In genomic region chr6:32973144-32973854, GRCh38 we compare ENCODE assay signal across 8 cellular contexts. TPM values are rescaled to one million over a fixed set of nuclear protein-coding genes. Genes with fewer than 3 reads are reported as not detected.
A peak's percentile ranks its signal among the peaks of the same experiment; 100 is the strongest.
DNase-seq lines count a peak whose midpoint lies in the region; FAIRE-seq and TF ChIP-seq lines count a peak whose summit lies in the region.

No MANE protein-coding gene starts in this region.

- peaks cover 0 to 19% of the 10 kb centered on the region in 2 donors for H3K27me3 Mint-ChIP-seq in CD8-positive, alpha-beta memory T cell
- no peaks in the 10 kb centered on the region for H3K27me3 Mint-ChIP-seq in activated CD4-positive, alpha-beta T cell treated with anti-CD3 and anti-CD28 coated beads, Interleukin-2, amount 10 ng/mL, durations not matched to agents 7 days and 5 days
- H3K27me3 Mint-ChIP-seq in neural progenitor cell (ENCODE audit: insufficient read depth, low read depth) = peaks cover 16% of the 10 kb centered on the region

- H4K20me1 ChIP-seq in Karpas-422 (ENCODE audit: insufficient read depth, low read depth, low read length) = peaks cover 62% of the 10 kb centered on the region
- H4K20me1 ChIP-seq in endothelial cell of umbilical vein (replicated peaks; ENCODE audit: control insufficient read depth, extremely low read depth, insufficient read depth, low read length) = peaks cover 24% of the 10 kb centered on the region
- H4K20me1 ChIP-seq in neural progenitor cell (ENCODE audit: low read depth) = peaks cover 62% of the 10 kb centered on the region

- H3K4me1 ChIP-seq in CD8-positive, alpha-beta memory T cell (ENCODE audit: insufficient read depth, low read length) = peaks cover 39% of the 10 kb centered on the region
- H3K4me1 ChIP-seq in Karpas-422 (ENCODE audit: low read length) (peaks cover 61% of the 10 kb centered on the region), endothelial cell of umbilical vein (ENCODE audit: control insufficient read depth, extremely low read depth, insufficient read depth, low read length) (peaks cover 16% of the 10 kb centered on the region), neural progenitor cell (peaks cover 12% of the 10 kb centered on the region), uterus (peaks cover 0 to 3% of the 10 kb centered on the region in 2 donors)

- H3K9me1 ChIP-seq in endothelial cell of umbilical vein (replicated peaks; ENCODE audit: control insufficient read depth, extremely low read depth, insufficient read depth, low read length) = no peaks in the 10 kb centered on the region

- H3K36me3 ChIP-seq in CD8-positive, alpha-beta memory T cell (ENCODE audit: insufficient read depth, low read length) = peaks cover 45% of the 10 kb centered on the region
- H3K36me3 ChIP-seq in Karpas-422 (ENCODE audit: insufficient read depth, low read length) = peaks cover 66% of the 10 kb centered on the region
- H3K36me3 ChIP-seq in endothelial cell of umbilical vein (ENCODE audit: control insufficient read depth in 2 of 2, extremely low read depth in 1 of 2, insufficient read depth in 2 of 2, low read length in 2 of 2) = peaks cover 35 to 36% of the 10 kb centered on the region in 2 experiments
- peaks cover 36% of the 10 kb centered on the region for H3K36me3 ChIP-seq in neural progenitor cell
- H3K36me3 ChIP-seq in uterus = no peaks in the 10 kb centered on the region

- CTCF ChIA-PET in CD8-positive, alpha-beta memory T cell (lab: Charles Lee) = interaction anchor here (0.7 to 16.7 kb wide), 13 partner anchors 12 to 298 kb away, joined by 3 to 270 read pairs (median 6); partner anchors contain the start of genes HLA-DMA, HLA-DMB, RPS18 and TAP1
- CTCF ChIA-PET in activated CD4-positive, alpha-beta T cell treated with anti-CD3 and anti-CD28 coated beads, Interleukin-2, amount 10 ng/mL, durations not matched to agents 7 days and 5 days (lab: Charles Lee) = interaction anchor here (0.7 to 11.4 kb wide), 10 partner anchors 13 to 135 kb away, joined by 3 to 156 read pairs (median 8); partner anchors contain the start of genes HLA-DMA, PSMB9, TAP1 and TAP2
- CTCF ChIA-PET in endothelial cell of umbilical vein (lab: Charles Lee) = interaction anchor here (0.9 to 13.7 kb wide), 10 partner anchors 11 to 275 kb away, joined by 3 to 187 read pairs (median 6); partner anchors contain the start of genes HLA-DMA and TAP2

- peaks cover 0 to 3% (median 0%) of the 10 kb centered on the region in 5 donors for H3K9me3 Mint-ChIP-seq in CD8-positive, alpha-beta memory T cell
- H3K9me3 Mint-ChIP-seq in activated CD4-positive, alpha-beta T cell treated with anti-CD3 and anti-CD28 coated beads, Interleukin-2, amount 10 ng/mL, durations not matched to agents 7 days and 5 days = no peaks in the 10 kb centered on the region
- no peaks in the 10 kb centered on the region for H3K9me3 Mint-ChIP-seq in neural progenitor cell

- peaks cover 30 to 88% (median 32%) of the 10 kb centered on the region in 3 donors for H3K36me3 Mint-ChIP-seq in CD8-positive, alpha-beta memory T cell
- H3K36me3 Mint-ChIP-seq in activated CD4-positive, alpha-beta T cell treated with anti-CD3 and anti-CD28 coated beads, Interleukin-2, amount 10 ng/mL, durations not matched to agents 7 days and 5 days (ENCODE audit: low read depth) = peaks cover 82% of the 10 kb centered on the region
- peaks cover 53% of the 10 kb centered on the region for H3K36me3 Mint-ChIP-seq in neural progenitor cell

- H3K4me3 Mint-ChIP-seq in CD8-positive, alpha-beta memory T cell = peak overlapping the region; percentile 96 to 100 (median 97)
- peak overlapping the region; percentile 89 for H3K4me3 Mint-ChIP-seq in activated CD4-positive, alpha-beta T cell treated with anti-CD3 and anti-CD28 coated beads, Interleukin-2, amount 10 ng/mL, durations not matched to agents 7 days and 5 days
- peak overlapping the region; percentile 94 for H3K4me3 Mint-ChIP-seq in neural progenitor cell

- TF ChIP-seq POLR2A in endothelial cell of umbilical vein (IDR thresholded peaks at IDR 0.05; ENCODE audit: low read depth, low read length) = no peak
- no peak for TF ChIP-seq POLR2A in uterus (IDR thresholded peaks at IDR 0.05)

- H3K4me2 ChIP-seq in Karpas-422 (ENCODE audit: low read depth, low read length, poor library complexity, severe bottlenecking) = peak overlapping the region; percentile 82
- peak overlapping the region; percentile 69 for H3K4me2 ChIP-seq in endothelial cell of umbilical vein (ENCODE audit: insufficient read depth, low read length)
- peak overlapping the region; percentile 100 for H3K4me2 ChIP-seq in neural progenitor cell

- no peaks in the 10 kb centered on the region for H3K27me3 ChIP-seq in CD8-positive, alpha-beta memory T cell (ENCODE audit: insufficient read depth, low read length, poor library complexity, severe bottlenecking)
- H3K27me3 ChIP-seq in Karpas-422 (ENCODE audit: low read length) (no peaks in the 10 kb centered on the region), endothelial cell of umbilical vein (ENCODE audit: control insufficient read depth in 2 of 2, insufficient read depth in 2 of 2, low read length in 2 of 2) (no peaks in the 10 kb centered on the region), neural progenitor cell (no peaks in the 10 kb centered on the region), uterus (no peaks in the 10 kb centered on the region)

- no TSS peak for BruUV-seq in endothelial cell of umbilical vein (replicated peaks; lab: Mats Ljungman, UMichigan)

- H3K79me2 ChIP-seq in Karpas-422 (ENCODE audit: low read length) = peaks cover 67% of the 10 kb centered on the region
- H3K79me2 ChIP-seq in endothelial cell of umbilical vein (ENCODE audit: control insufficient read depth, insufficient read depth, low read length) = peaks cover 70% of the 10 kb centered on the region
- H3K79me2 ChIP-seq in neural progenitor cell (ENCODE audit: low read depth) = peaks cover 90% of the 10 kb centered on the region

- H3K9ac ChIP-seq in Karpas-422 (ENCODE audit: low read length) = peak overlapping the region; percentile 84
- H3K9ac ChIP-seq in endothelial cell of umbilical vein (replicated peaks; ENCODE audit: extremely low read depth, insufficient read depth, low read length) = peak overlapping the region; percentile 72
- H3K9ac ChIP-seq in neural progenitor cell = peak overlapping the region; percentile 96

- peak in 4 of 5 donors; percentile 31 to 84 (median 65) for DNase-seq in CD8-positive, alpha-beta memory T cell
- DNase-seq in Karpas-422 (peak; percentile 78), endothelial cell of umbilical vein (ENCODE audit: low read depth, low spot score) (peak; percentile 40), neural progenitor cell (ENCODE audit: low spot score) (peak; percentile 90), uterus (peak in 1 of 2 donors; percentile 50), AG08395 (ENCODE audit: low spot score) (no peak), AG08396 (ENCODE audit: low spot score) (no peak)
- peak; percentile 59 for DNase-seq in activated CD4-positive, alpha-beta T cell treated with anti-CD3 and anti-CD28 coated beads, Interleukin-2, amount 10 ng/mL, durations not matched to agents 7 days and 5 days

- peak overlapping the region; percentile 96 to 100 (median 99) for H3K27ac Mint-ChIP-seq in CD8-positive, alpha-beta memory T cell
- H3K27ac Mint-ChIP-seq in activated CD4-positive, alpha-beta T cell treated with anti-CD3 and anti-CD28 coated beads, Interleukin-2, amount 10 ng/mL, durations not matched to agents 7 days and 5 days = peak overlapping the region; percentile 99
- H3K27ac Mint-ChIP-seq in neural progenitor cell = peak overlapping the region; percentile 47

- no peaks in the 10 kb centered on the region for H3K9me3 ChIP-seq in CD8-positive, alpha-beta memory T cell (ENCODE audit: low read length)
- H3K9me3 ChIP-seq in Karpas-422 (ENCODE audit: low read length) = no peaks in the 10 kb centered on the region
- no peaks in the 10 kb centered on the region for H3K9me3 ChIP-seq in endothelial cell of umbilical vein (replicated peaks; ENCODE audit: control insufficient read depth, insufficient read depth, low read length)
- no peaks in the 10 kb centered on the region for H3K9me3 ChIP-seq in neural progenitor cell (ENCODE audit: low read depth)
- no peaks in the 10 kb centered on the region for H3K9me3 ChIP-seq in uterus

- intact Hi-C loops in endothelial cell of umbilical vein (cut with micrococcal nuclease) = loop anchor here (1.0 to 10.0 kb wide), 5 partner anchors 10 to 796 kb away; partner anchors contain the start of genes AGPAT1, CUTA, HSD17B8 and PHF1
- intact Hi-C loops in uterus (cut with DNase I; ENCODE audit: low total_unique reads) = no loop called here

- POLR2A ChIA-PET in CD8-positive, alpha-beta memory T cell (lab: Charles Lee) = interaction anchor here (0.5 to 8.8 kb wide), 20 partner anchors 8 to 845 kb away, joined by 3 to 164 read pairs (median 16); partner anchors contain the start of genes ATF6B, HLA-DMA, HLA-DMB and PHF1
- POLR2A ChIA-PET in activated CD4-positive, alpha-beta T cell treated with anti-CD3 and anti-CD28 coated beads, Interleukin-2, amount 10 ng/mL, durations not matched to agents 7 days and 5 days (lab: Charles Lee) = interaction anchor here (0.9 to 2.5 kb wide), 8 partner anchors 11 to 276 kb away, joined by 3 to 30 read pairs (median 5); partner anchors contain the start of genes HLA-DMA, PSMB8, PSMB9 and TAP1
- POLR2A ChIA-PET in endothelial cell of umbilical vein (lab: Charles Lee) = interaction anchor here (0.6 to 5.8 kb wide), 9 partner anchors 7 to 135 kb away, joined by 3 to 89 read pairs (median 29); partner anchors contain the start of genes HLA-DMA, HLA-DMB and TAP2

- dilution Hi-C loops in endothelial cell of umbilical vein (cut with MboI; ENCODE audit: extremely low pct_ligation_motif_present, low sequenced_read_pairs) = no loop called here

- no peaks in the 10 kb centered on the region for H3K9me2 ChIP-seq in Karpas-422 (replicated peaks; ENCODE audit: insufficient read depth, low read length)

- H3K4me1 Mint-ChIP-seq in CD8-positive, alpha-beta memory T cell = peaks cover 42 to 55% (median 45%) of the 10 kb centered on the region in 3 donors
- peaks cover 33% of the 10 kb centered on the region for H3K4me1 Mint-ChIP-seq in activated CD4-positive, alpha-beta T cell treated with anti-CD3 and anti-CD28 coated beads, Interleukin-2, amount 10 ng/mL, durations not matched to agents 7 days and 5 days
- peaks cover 32% of the 10 kb centered on the region for H3K4me1 Mint-ChIP-seq in neural progenitor cell

- TF ChIP-seq CTCF in endothelial cell of umbilical vein (IDR thresholded peaks at IDR 0.05; ENCODE audit: extremely low read depth in 1 of 2, insufficient read depth in 1 of 2, low read depth in 1 of 2, low read length in 2 of 2) (no peak), neural progenitor cell (IDR thresholded peaks at IDR 0.05) (no peak), uterus (IDR thresholded peaks at IDR 0.05) (no peak)

- peak overlapping the region; percentile 84 for H3K27ac ChIP-seq in CD8-positive, alpha-beta memory T cell (ENCODE audit: low read depth, low read length)
- peak overlapping the region; percentile 90 for H3K27ac ChIP-seq in Karpas-422 (ENCODE audit: low read length)
- H3K27ac ChIP-seq in endothelial cell of umbilical vein (ENCODE audit: insufficient read depth, low read depth, low read length) = peak overlapping the region; percentile 3
- H3K27ac ChIP-seq in neural progenitor cell = no peak overlapping the region
- peak overlapping the region; percentile 70 to 100 for H3K27ac ChIP-seq in uterus

- no peak for FAIRE-seq in endothelial cell of umbilical vein (lab: Jason Lieb, UNC)

- H3F3A ChIP-seq in neural progenitor cell (ENCODE audit: low read depth) = peaks cover 94% of the 10 kb centered on the region

- peak overlapping the region; percentile 77 for H3K4me3 ChIP-seq in CD8-positive, alpha-beta memory T cell (ENCODE audit: low read length)
- H3K4me3 ChIP-seq in Karpas-422 (ENCODE audit: low read length) (peak overlapping the region; percentile 89), endothelial cell of umbilical vein (replicated peaks in 1 of 3; ENCODE audit: insufficient read depth in 1 of 3, low read depth in 1 of 3, low read length in 3 of 3) (peak overlapping the region; percentile 83 to 94 (median 91)), neural progenitor cell (peak overlapping the region; percentile 95), uterus (peak overlapping the region; percentile 61 to 87)

- no peak overlapping the region for H2AFZ ChIP-seq in Karpas-422 (ENCODE audit: low read length)
- H2AFZ ChIP-seq in endothelial cell of umbilical vein (ENCODE audit: low read depth, low read length) = no peak overlapping the region
- H2AFZ ChIP-seq in neural progenitor cell (replicated peaks) = no peak overlapping the region

RNA-seq across cellular contexts. Expression of gene BRD2, which starts 4.9 kb away (rescaled TPM):
- 100 to 1,000 TPM; 373 to 387 TPM for total RNA-seq in CD8-positive, alpha-beta memory T cell
- polyA plus RNA-seq in CD8-positive, alpha-beta memory T cell = 89.9 TPM
- total RNA-seq in Karpas-422 (2014; rRNA removed; shearing (Covaris generic); ENCODE audit: low replicate concordance) = 201 and 221 TPM in 2 replicates
- 100 to 1,000 TPM; 334 to 383 TPM for total RNA-seq in activated CD4-positive, alpha-beta T cell treated with anti-CD3 and anti-CD28 coated beads, Interleukin-2, amount 10 ng/mL, durations not matched to agents 7 days and 5 days
- total RNA-seq in endothelial cell of umbilical vein (187 and 197 TPM in 2 replicates), neural progenitor cell (ENCODE audit: low replicate concordance) (202 and 211 TPM in 2 replicates), uterus (100 to 1,000 TPM in 2 of 4 donors, 10 to 100 TPM in 2; 42.5 to 202 (median 120) TPM)
- polyA plus RNA-seq in endothelial cell of umbilical vein = 114 and 131 TPM in 2 replicates
- polyA plus RNA-seq in endothelial cell of umbilical vein (2011; cell fraction: cytosol; rRNA removed) = 127 and 138 TPM in 2 replicates
- polyA plus RNA-seq in endothelial cell of umbilical vein (2011; cell fraction: nucleus; rRNA removed) = 486 and 501 TPM in 2 replicates
- polyA plus RNA-seq in endothelial cell of umbilical vein (2012) = 101 and 133 TPM in 2 replicates
- 110 and 118 TPM in 2 replicates for polyA minus RNA-seq in endothelial cell of umbilical vein
- 64.9 TPM for polyA minus RNA-seq in endothelial cell of umbilical vein (2011; cell fraction: cytosol; rRNA and poly(A)+ RNA removed)
- polyA minus RNA-seq in endothelial cell of umbilical vein (2011; cell fraction: nucleus; rRNA and poly(A)+ RNA removed) = 159 and 195 TPM in 2 replicates

RNA-seq across cellular contexts. Expression of gene HLA-DMA, which starts 20.4 kb away (rescaled TPM):
- total RNA-seq in CD8-positive, alpha-beta memory T cell = 10 to 100 TPM; 14.0 to 16.5 TPM
- polyA plus RNA-seq in CD8-positive, alpha-beta memory T cell = 35.0 TPM
- 325 and 451 TPM in 2 replicates for total RNA-seq in Karpas-422 (2014; rRNA removed; shearing (Covaris generic); ENCODE audit: low replicate concordance)
- total RNA-seq in activated CD4-positive, alpha-beta T cell treated with anti-CD3 and anti-CD28 coated beads, Interleukin-2, amount 10 ng/mL, durations not matched to agents 7 days and 5 days = 10 to 100 TPM; 24.0 to 26.8 TPM
- total RNA-seq in endothelial cell of umbilical vein (0.53 and 1.2 TPM in 2 replicates), neural progenitor cell (ENCODE audit: low replicate concordance) (5.1 and 11.9 TPM in 2 replicates), uterus (100 to 1,000 TPM in 1 of 4 donors, 10 to 100 TPM in 2, 1 to 10 TPM in 1; 6.6 to 134 (median 51.7) TPM)
- polyA plus RNA-seq in endothelial cell of umbilical vein = 7.7 and 10.9 TPM in 2 replicates
- polyA plus RNA-seq in endothelial cell of umbilical vein (2011; cell fraction: cytosol; rRNA removed) = 3.0 and 3.7 TPM in 2 replicates
- polyA plus RNA-seq in endothelial cell of umbilical vein (2011; cell fraction: nucleus; rRNA removed) = 11.6 and 14.0 TPM in 2 replicates
- 0.84 and 1.6 TPM in 2 replicates for polyA plus RNA-seq in endothelial cell of umbilical vein (2012)
- 5.4 and 5.5 TPM in 2 replicates for polyA minus RNA-seq in endothelial cell of umbilical vein
- 1.2 TPM for polyA minus RNA-seq in endothelial cell of umbilical vein (2011; cell fraction: cytosol; rRNA and poly(A)+ RNA removed)
- polyA minus RNA-seq in endothelial cell of umbilical vein (2011; cell fraction: nucleus; rRNA and poly(A)+ RNA removed) = 3.9 and 4.0 TPM in 2 replicates

RNA-seq across cellular contexts. Expression of gene HLA-DMB, which starts 32.5 kb away (rescaled TPM):
- 1 to 10 TPM; 4.3 to 5.3 TPM for total RNA-seq in CD8-positive, alpha-beta memory T cell
- polyA plus RNA-seq in CD8-positive, alpha-beta memory T cell = 25.6 TPM
- total RNA-seq in Karpas-422 (2014; rRNA removed; shearing (Covaris generic); ENCODE audit: low replicate concordance) = 116 and 142 TPM in 2 replicates
- total RNA-seq in activated CD4-positive, alpha-beta T cell treated with anti-CD3 and anti-CD28 coated beads, Interleukin-2, amount 10 ng/mL, durations not matched to agents 7 days and 5 days = 1 to 10 TPM; 8.1 to 8.5 TPM
- total RNA-seq in endothelial cell of umbilical vein (0.39 TPM in 1 of 2 replicates, not detected in the other), neural progenitor cell (ENCODE audit: low replicate concordance) (4.3 and 4.5 TPM in 2 replicates), uterus (10 to 100 TPM; 16.9 to 29.4 (median 22.4) TPM)
- 0.75 and 1.1 TPM in 2 replicates for polyA plus RNA-seq in endothelial cell of umbilical vein
- polyA plus RNA-seq in endothelial cell of umbilical vein (2011; cell fraction: cytosol; rRNA removed) = 0.71 and 0.87 TPM in 2 replicates
- 1.2 and 1.3 TPM in 2 replicates for polyA plus RNA-seq in endothelial cell of umbilical vein (2011; cell fraction: nucleus; rRNA removed)
- 0.16 and 0.27 TPM in 2 replicates for polyA plus RNA-seq in endothelial cell of umbilical vein (2012)
- polyA minus RNA-seq in endothelial cell of umbilical vein = 0.34 and 0.45 TPM in 2 replicates
- polyA minus RNA-seq in endothelial cell of umbilical vein (2011; cell fraction: cytosol; rRNA and poly(A)+ RNA removed) = not detected
- 0.72 TPM in 1 of 2 replicates, not detected in the other for polyA minus RNA-seq in endothelial cell of umbilical vein (2011; cell fraction: nucleus; rRNA and poly(A)+ RNA removed)

RNA-seq across cellular contexts. Expression of gene HLA-DOA, which starts 36.1 kb away (rescaled TPM):
- total RNA-seq in CD8-positive, alpha-beta memory T cell = 1 to 10 TPM; 6.7 to 6.9 TPM
- polyA plus RNA-seq in CD8-positive, alpha-beta memory T cell = 12.0 TPM
- 70.0 and 103 TPM in 2 replicates for total RNA-seq in Karpas-422 (2014; rRNA removed; shearing (Covaris generic); ENCODE audit: low replicate concordance)
- total RNA-seq in activated CD4-positive, alpha-beta T cell treated with anti-CD3 and anti-CD28 coated beads, Interleukin-2, amount 10 ng/mL, durations not matched to agents 7 days and 5 days = 1 to 10 TPM; 1.5 to 1.6 TPM
- total RNA-seq in endothelial cell of umbilical vein (not detected in 2 replicates), neural progenitor cell (ENCODE audit: low replicate concordance) (38.0 and 52.2 TPM in 2 replicates), uterus (10 to 100 TPM in 3 of 4 donors, 1 to 10 TPM in 1; 8.2 to 34.1 (median 18.4) TPM)
- polyA plus RNA-seq in endothelial cell of umbilical vein = not detected in 2 replicates
- 0.01 TPM in 1 of 2 replicates, not detected in the other for polyA plus RNA-seq in endothelial cell of umbilical vein (2011; cell fraction: cytosol; rRNA removed)
- not detected in 2 replicates for polyA plus RNA-seq in endothelial cell of umbilical vein (2011; cell fraction: nucleus; rRNA removed)
- 0.04 TPM in 1 of 2 replicates, not detected in the other for polyA plus RNA-seq in endothelial cell of umbilical vein (2012)
- polyA minus RNA-seq in endothelial cell of umbilical vein = not detected in 2 replicates
- polyA minus RNA-seq in endothelial cell of umbilical vein (2011; cell fraction: cytosol; rRNA and poly(A)+ RNA removed) = not detected
- not detected in 2 replicates for polyA minus RNA-seq in endothelial cell of umbilical vein (2011; cell fraction: nucleus; rRNA and poly(A)+ RNA removed)

Comparison
In these comparisons a context has a peak if more than half of its experiments do, and no peak if none do; other contexts are left out.
1. DNase-seq: peak in CD8-positive, alpha-beta memory T cell (4 of 5), Karpas-422 (single experiment), activated CD4-positive, alpha-beta T cell treated with anti-CD3 and anti-CD28 coated beads, Interleukin-2, amount 10 ng/mL, durations not matched to agents 7 days and 5 days (single experiment), endothelial cell of umbilical vein (single experiment) and neural progenitor cell (single experiment); none in AG08395 (single experiment) and AG08396 (single experiment).
2. H3K27ac Mint-ChIP-seq: peak in every context shown above with its lines; median percentile 99 in CD8-positive, alpha-beta memory T cell; 99 in activated CD4-positive, alpha-beta T cell treated with anti-CD3 and anti-CD28 coated beads, Interleukin-2, amount 10 ng/mL, durations not matched to agents 7 days and 5 days; 47 in neural progenitor cell.
3. Peak in every context shown above with its lines, with median percentiles within 50 percentile points of each other: H3K4me3 ChIP-seq, H3K4me3 Mint-ChIP-seq, H3K4me2 ChIP-seq and H3K9ac ChIP-seq.